In genomic region chr7:138512885-138513284, GRCh38 we compare ENCODE assay signal across 16 cellular contexts. TPM values are rescaled to one million over a fixed set of nuclear protein-coding genes. Genes with fewer than 3 reads are reported as not detected.
A peak's percentile ranks its signal among the peaks of the same experiment; 100 is the strongest.
DNase-seq lines count a peak whose midpoint lies in the region; ATAC-seq, FAIRE-seq and TF ChIP-seq lines count a peak whose summit lies in the region.
"Had no signal": no experiment of that assay in that cellular context is flagged by ENCODE, and none has a peak within 500 bp of the region (broad histone marks: within the 10 kb centered on the region; RNA-seq: fewer than 3 reads in every experiment).

No MANE protein-coding gene starts in this region.

- H3F3A ChIP-seq in GM23338 (replicated peaks; ENCODE audit: low read depth): peaks cover 10% of the 10 kb centered on the region; the same call in 1 of the 2 replicates

- H3K27me3 Mint-ChIP-seq in GM23338 (ENCODE audit: insufficient read depth, low read depth, poor library complexity) (peaks cover 23% of the 10 kb centered on the region), endothelial cell (ENCODE audit: unreplicated experiment) (no peaks in the 10 kb centered on the region)
- no peaks in the 10 kb centered on the region for H3K27me3 Mint-ChIP-seq in activated CD8-positive, alpha-beta T cell treated with anti-CD3 and anti-CD28 coated beads for 36 hours
- H3K27me3 Mint-ChIP-seq in activated CD8-positive, alpha-beta T cell treated with anti-CD3 and anti-CD28 coated beads, Interleukin-2, amount 10 ng/mL, durations not matched to agents 7 days and 5 days (ENCODE audit: low read depth): no peaks in the 10 kb centered on the region
- H3K27me3 Mint-ChIP-seq: CD8-positive, alpha-beta memory T cell had no signal

- H3K27me3 ChIP-seq in GM23338 (ENCODE audit: insufficient read depth): no peaks in the 10 kb centered on the region
- H3K27me3 ChIP-seq in right lobe of liver: no peaks in the 10 kb centered on the region
- H3K27me3 ChIP-seq in small intestine (ENCODE audit: control insufficient read depth in 2 of 2, insufficient read depth in 2 of 2, low read length in 2 of 2): no peaks in the 10 kb centered on the region
- no peaks in the 10 kb centered on the region for H3K27me3 ChIP-seq in testis
- H3K27me3 ChIP-seq: BLaER1 had no signal

- POLR2A ChIA-PET in activated CD8-positive, alpha-beta T cell treated with anti-CD3 and anti-CD28 coated beads for 36 hours (lab: Charles Lee): no interaction called here
- POLR2A ChIA-PET in activated CD8-positive, alpha-beta T cell treated with anti-CD3 and anti-CD28 coated beads, Interleukin-2, amount 10 ng/mL, durations not matched to agents 7 days and 5 days (lab: Charles Lee): no interaction called here

- H3K36me3 Mint-ChIP-seq in GM23338 (ENCODE audit: low read depth): peaks cover 98% of the 10 kb centered on the region
- H3K36me3 Mint-ChIP-seq in endothelial cell (ENCODE audit: low read depth, unreplicated experiment): peaks cover 65% of the 10 kb centered on the region
- peaks cover 70% of the 10 kb centered on the region for H3K36me3 Mint-ChIP-seq in activated CD8-positive, alpha-beta T cell treated with anti-CD3 and anti-CD28 coated beads for 36 hours (ENCODE audit: low read depth)
- peaks cover 74% of the 10 kb centered on the region for H3K36me3 Mint-ChIP-seq in activated CD8-positive, alpha-beta T cell treated with anti-CD3 and anti-CD28 coated beads, Interleukin-2, amount 10 ng/mL, durations not matched to agents 7 days and 5 days (ENCODE audit: low read depth)

- ATAC-seq in GM23338 (no peak), right lobe of liver (peak; percentile 94 to 96 (median 96))
- no peak for ATAC-seq in activated CD8-positive, alpha-beta T cell treated with anti-CD3 and anti-CD28 coated beads for 36 hours
- no peak for ATAC-seq in activated CD8-positive, alpha-beta T cell treated with anti-CD3 and anti-CD28 coated beads, Interleukin-2, amount 10 ng/mL, durations not matched to agents 7 days and 5 days

- H3K4me2 ChIP-seq in GM23338: no peak overlapping the region
- H3K4me2 ChIP-seq: BLaER1 had no signal

- TF ChIP-seq CTCF in GM23338 (conservative IDR thresholded peaks at IDR 0.05; ENCODE audit: low read depth in 2 of 2) (no peak), endothelial cell (IDR thresholded peaks at IDR 0.05; ENCODE audit: unreplicated experiment) (no peak), right lobe of liver (IDR thresholded peaks at IDR 0.05) (no peak), testis (IDR thresholded peaks at IDR 0.05) (no peak)
- TF ChIP-seq CTCF in activated CD8-positive, alpha-beta T cell treated with anti-CD3 and anti-CD28 coated beads for 36 hours (IDR thresholded peaks at IDR 0.05): no peak

- no peak for TF ChIP-seq POLR2A in right lobe of liver (IDR thresholded peaks at IDR 0.05)
- no peak for TF ChIP-seq POLR2A in testis (IDR thresholded peaks at IDR 0.05)

- H3K4me3 ChIP-seq in GM23338 (no peak overlapping the region), right lobe of liver (no peak overlapping the region), small intestine (ENCODE audit: low read depth in 1 of 2, low read length in 2 of 2) (no peak overlapping the region), testis (no peak overlapping the region)
- H3K4me3 ChIP-seq: BLaER1 had no signal

- peaks cover 30% of the 10 kb centered on the region for H4K20me1 ChIP-seq in GM23338 (replicated peaks; ENCODE audit: insufficient read depth)

- no peak for FAIRE-seq in small intestine (lab: Jason Lieb, UNC)
- FAIRE-seq: H54 had no signal

- H3K36me3 ChIP-seq in GM23338 (ENCODE audit: insufficient read depth): peaks cover 47% of the 10 kb centered on the region
- H3K36me3 ChIP-seq in right lobe of liver: peaks cover 0 to 7% (median 4%) of the 10 kb centered on the region in 4 donors
- peaks cover 0 to 5% of the 10 kb centered on the region in 2 donors for H3K36me3 ChIP-seq in small intestine (ENCODE audit: control insufficient read depth in 2 of 2, insufficient read depth in 2 of 2, low read length in 2 of 2)
- H3K36me3 ChIP-seq in testis (ENCODE audit: low read depth, missing control alignments): no peaks in the 10 kb centered on the region

- peak overlapping the region; percentile 76 for H3K27ac ChIP-seq in GM23338 (ENCODE audit: low read depth)
- peak overlapping the region in 2 of 3 donors; percentile 63 to 80 for H3K27ac ChIP-seq in right lobe of liver
- no peak overlapping the region for H3K27ac ChIP-seq in small intestine (ENCODE audit: low read depth in 1 of 2, low read length in 1 of 2)
- no peak overlapping the region for H3K27ac ChIP-seq in testis
- H3K27ac ChIP-seq: 22Rv1, BLaER1 had no signal

- H3K4me3 Mint-ChIP-seq in GM23338 (no peak overlapping the region), endothelial cell (ENCODE audit: unreplicated experiment) (peak overlapping the region; percentile 74)
- no peak overlapping the region for H3K4me3 Mint-ChIP-seq in activated CD8-positive, alpha-beta T cell treated with anti-CD3 and anti-CD28 coated beads for 36 hours
- H3K4me3 Mint-ChIP-seq in activated CD8-positive, alpha-beta T cell treated with anti-CD3 and anti-CD28 coated beads, Interleukin-2, amount 10 ng/mL, durations not matched to agents 7 days and 5 days: no peak overlapping the region
- H3K4me3 Mint-ChIP-seq: CD8-positive, alpha-beta memory T cell had no signal

- intact Hi-C loops in right lobe of liver (cut with DNase I): no loop called here
- intact Hi-C loops in testis (cut with DNase I; ENCODE audit: low total_unique reads): no loop called here
- intact Hi-C loops in activated CD8-positive, alpha-beta T cell treated with anti-CD3 and anti-CD28 coated beads for 36 hours (cut with micrococcal nuclease): no loop called here

- no peak overlapping the region for H2AFZ ChIP-seq in GM23338

- CTCF ChIA-PET in activated CD8-positive, alpha-beta T cell treated with anti-CD3 and anti-CD28 coated beads for 36 hours (lab: Charles Lee): no interaction called here
- CTCF ChIA-PET in activated CD8-positive, alpha-beta T cell treated with anti-CD3 and anti-CD28 coated beads, Interleukin-2, amount 10 ng/mL, durations not matched to agents 7 days and 5 days (lab: Charles Lee): interaction anchor here (1.2 to 1.3 kb wide), 2 partner anchors 112 to 226 kb away, joined by 3 read pairs; no protein-coding TSS in a partner anchor

- H3K79me2 ChIP-seq in GM23338 (replicated peaks; ENCODE audit: insufficient read depth): peaks cover 100% of the 10 kb centered on the region

- H3K9me3 ChIP-seq in right lobe of liver: no peaks in the 10 kb centered on the region
- no peaks in the 10 kb centered on the region for H3K9me3 ChIP-seq in small intestine (ENCODE audit: control insufficient read depth, low read depth)
- no peaks in the 10 kb centered on the region for H3K9me3 ChIP-seq in testis

- H3K9me2 ChIP-seq in GM23338 (ENCODE audit: insufficient read depth): no peaks in the 10 kb centered on the region

- H3K4me1 ChIP-seq in GM23338 (ENCODE audit: insufficient read depth) (no peaks in the 10 kb centered on the region), right lobe of liver (peaks cover 0 to 36% (median 17%) of the 10 kb centered on the region in 4 donors), small intestine (ENCODE audit: control insufficient read depth in 2 of 2, insufficient read depth in 1 of 2, low read depth in 1 of 2, low read length in 1 of 2) (no peaks in the 10 kb centered on the region), testis (no peaks in the 10 kb centered on the region)
- H3K4me1 ChIP-seq: BLaER1 had no signal

- DNase-seq in GM23338 (ENCODE audit: low spot score) (no peak), endothelial cell (ENCODE audit: low spot score) (no peak), right lobe of liver (peak; percentile 33 to 79 (median 62)), small intestine (peak; percentile 59), testis (no peak), EL (no peak)
- DNase-seq in activated CD8-positive, alpha-beta T cell treated with anti-CD3 and anti-CD28 coated beads for 36 hours: no peak
- DNase-seq in activated CD8-positive, alpha-beta T cell treated with anti-CD3 and anti-CD28 coated beads, Interleukin-2, amount 10 ng/mL, durations not matched to agents 7 days and 5 days: no peak
- DNase-seq: AML-193; Caco-2; CD8-positive, alpha-beta memory T cell; DND-41; GF-D8 had no signal

- H3K9me3 Mint-ChIP-seq in GM23338 (peaks cover 38% of the 10 kb centered on the region), endothelial cell (ENCODE audit: unreplicated experiment) (no peaks in the 10 kb centered on the region)
- peaks cover 5% of the 10 kb centered on the region for H3K9me3 Mint-ChIP-seq in activated CD8-positive, alpha-beta T cell treated with anti-CD3 and anti-CD28 coated beads for 36 hours
- peaks cover 7% of the 10 kb centered on the region for H3K9me3 Mint-ChIP-seq in activated CD8-positive, alpha-beta T cell treated with anti-CD3 and anti-CD28 coated beads, Interleukin-2, amount 10 ng/mL, durations not matched to agents 7 days and 5 days (ENCODE audit: insufficient read depth)

- H3K27ac Mint-ChIP-seq in GM23338 (peak overlapping the region; percentile 6; the same call in 1 of the 2 replicates), endothelial cell (ENCODE audit: unreplicated experiment) (peak overlapping the region; percentile 67)
- H3K27ac Mint-ChIP-seq in activated CD8-positive, alpha-beta T cell treated with anti-CD3 and anti-CD28 coated beads for 36 hours: no peak overlapping the region
- H3K27ac Mint-ChIP-seq in activated CD8-positive, alpha-beta T cell treated with anti-CD3 and anti-CD28 coated beads, Interleukin-2, amount 10 ng/mL, durations not matched to agents 7 days and 5 days: no peak overlapping the region

- H3K4me1 Mint-ChIP-seq in GM23338: no peaks in the 10 kb centered on the region; the same call in 2 of the 3 replicates
- peaks cover 21% of the 10 kb centered on the region for H3K4me1 Mint-ChIP-seq in endothelial cell (ENCODE audit: unreplicated experiment)
- H3K4me1 Mint-ChIP-seq in activated CD8-positive, alpha-beta T cell treated with anti-CD3 and anti-CD28 coated beads for 36 hours (ENCODE audit: low read depth): peaks cover 9% of the 10 kb centered on the region
- H3K4me1 Mint-ChIP-seq in activated CD8-positive, alpha-beta T cell treated with anti-CD3 and anti-CD28 coated beads, Interleukin-2, amount 10 ng/mL, durations not matched to agents 7 days and 5 days (ENCODE audit: low read depth): peaks cover 2% of the 10 kb centered on the region

- WGBS in right lobe of liver (ENCODE audit: insufficient coverage, low coverage, low lambda C conversion rate, missing lambda C conversion rate): 40% methylated on average over 1 of the region's 1 CpG
- 44 to 81% (median 67%) methylated on average over 1 of the region's 1 CpG for WGBS in small intestine, 3 donors
- 95 to 100% methylated on average over 1 of the region's 1 CpG for WGBS in testis, 2 donors

RNA-seq across cellular contexts. Expression of gene TRIM24, which starts 52.8 kb away (rescaled TPM):
- total RNA-seq in GM23338 (2014; rRNA removed; shearing (Covaris generic)): 120 and 126 TPM in 2 replicates
- polyA plus RNA-seq in GM23338 (2016; fragmentation: Nextera tagmentation; extraction: Ambion mirVana) (61.2 and 67.0 TPM in 2 replicates), small intestine (10 to 100 TPM in 1 of 3 donors, 1 to 10 TPM in 2; 5.8 to 13.5 (median 6.2) TPM), testis (ENCODE audit: insufficient read depth, low read depth, low replicate concordance) (38.7 TPM)
- total RNA-seq in endothelial cell (ENCODE audit: unreplicated experiment) (104 TPM), right lobe of liver (10 to 100 TPM; 14.5 to 18.9 (median 16.5) TPM), testis (10 to 100 TPM; 55.9 to 63.2 TPM)
- 10 to 100 TPM; 13.9 to 16.7 TPM for total RNA-seq in activated CD8-positive, alpha-beta T cell treated with anti-CD3 and anti-CD28 coated beads for 36 hours
- 10 to 100 TPM; 26.1 to 26.2 TPM for total RNA-seq in activated CD8-positive, alpha-beta T cell treated with anti-CD3 and anti-CD28 coated beads, Interleukin-2, amount 10 ng/mL, durations not matched to agents 7 days and 5 days

Comparison
In these comparisons a context has a peak if more than half of its experiments do, and no peak if none do; other contexts are left out.
1. ATAC-seq: peak in right lobe of liver (4 of 4); none in GM23338 (single experiment), activated CD8-positive, alpha-beta T cell treated with anti-CD3 and anti-CD28 coated beads for 36 hours (single experiment) and activated CD8-positive, alpha-beta T cell treated with anti-CD3 and anti-CD28 coated beads, Interleukin-2, amount 10 ng/mL, durations not matched to agents 7 days and 5 days (single experiment).
2. DNase-seq: peak in right lobe of liver (3 of 3) and small intestine (single experiment); none in GM23338 (single experiment), endothelial cell (single experiment), testis (single experiment), EL (single experiment), activated CD8-positive, alpha-beta T cell treated with anti-CD3 and anti-CD28 coated beads for 36 hours (single experiment) and activated CD8-positive, alpha-beta T cell treated with anti-CD3 and anti-CD28 coated beads, Interleukin-2, amount 10 ng/mL, durations not matched to agents 7 days and 5 days (single experiment).
3. H3K27ac ChIP-seq: peak in GM23338 (single experiment) and right lobe of liver (2 of 3); none in small intestine (0 of 2) and testis (0 of 2).
4. H3K27ac Mint-ChIP-seq: peak in GM23338 (single experiment) and endothelial cell (single experiment); none in activated CD8-positive, alpha-beta T cell treated with anti-CD3 and anti-CD28 coated beads for 36 hours (single experiment) and activated CD8-positive, alpha-beta T cell treated with anti-CD3 and anti-CD28 coated beads, Interleukin-2, amount 10 ng/mL, durations not matched to agents 7 days and 5 days (single experiment).